Comparison of ENCODE assay signal across 12 cellular contexts in genomic region chr5:171953860-171954701, GRCh38. TPM values are rescaled to one million over a fixed set of nuclear protein-coding genes. Genes with fewer than 3 reads are reported as not detected.
DNase-seq lines count a peak whose midpoint lies in the region; ATAC-seq and TF ChIP-seq lines count a peak whose summit lies in the region.
"Had no signal": no experiment of that assay in that cellular context is flagged by ENCODE, and none has a peak within 500 bp of the region (broad histone marks: within the 10 kb centered on the region; RNA-seq: fewer than 3 reads in every experiment).

No MANE protein-coding gene starts in this region.

- peak in 1 of 3 donors; percentile 27 for TF ChIP-seq POLR2A in body of pancreas (IDR thresholded peaks at IDR 0.05)

- DNase-seq in cardiac muscle cell (ENCODE audit: low read depth in 1 of 2, low spot score in 1 of 2) (peak; percentile 51 to 55), Right ventricle myocardium inferior (ENCODE audit: missing footprints) (no peak), body of pancreas (peak; percentile 49 to 74 (median 60)), iris pigment epithelial cell (ENCODE audit: low read depth) (peak; percentile 75), NCI-H524 treated with DMSO at 0.1 percent for 48 hours (lab: John Stamatoyannopoulos, UW) (no peak)
- DNase-seq in activated naive CD4-positive, alpha-beta T cell treated with anti-CD3 and anti-CD28 coated beads, Interleukin-2, amount 50 U/mL, for 16 hours, result no peak
- DNase-seq: activated gamma-delta T cell, naive B cell, NCI-H1048, transverse colon had no signal

- H3K36me3 ChIP-seq in cardiac muscle cell (no peaks in the 10 kb centered on the region), body of pancreas (replicated peaks in 1 of 2; ENCODE audit: insufficient read depth in 1 of 2, low read depth in 2 of 2) (no peaks in the 10 kb centered on the region)
- H3K36me3 ChIP-seq: transverse colon had no signal

- H3K27ac ChIP-seq in cardiac muscle cell, result peak overlapping the region; percentile 91
- peak overlapping the region; percentile 18 to 75 (median 72) for H3K27ac ChIP-seq in body of pancreas

- ATAC-seq in Right ventricle myocardium inferior (no peak), body of pancreas (peak; percentile 74), HG03457 (IDR thresholded peaks at IDR 0.05; ENCODE audit: unreplicated experiment) (no peak), GM21737 (IDR thresholded peaks at IDR 0.05; ENCODE audit: unreplicated experiment) (no peak)

- H3K9me3 ChIP-seq in cardiac muscle cell (ENCODE audit: low read depth) (no peaks in the 10 kb centered on the region), body of pancreas (no peaks in the 10 kb centered on the region)
- H3K9me3 ChIP-seq: transverse colon had no signal

- TF ChIP-seq CTCF in cardiac muscle cell (IDR thresholded peaks at IDR 0.05; ENCODE audit: low read depth, low read length) (no peak), body of pancreas (IDR thresholded peaks at IDR 0.05) (no peak)

- WGBS in body of pancreas, 2 donors, result 23 to 24% methylated on average over 2 of the region's 2 CpGs

- H3K27me3 ChIP-seq in cardiac muscle cell, result no peaks in the 10 kb centered on the region
- H3K27me3 ChIP-seq in body of pancreas, result no peaks in the 10 kb centered on the region
- H3K27me3 ChIP-seq: transverse colon had no signal

- H3K4me3 ChIP-seq in cardiac muscle cell, result no peak overlapping the region
- H3K4me3 ChIP-seq in body of pancreas, result no peak overlapping the region
- H3K4me3 ChIP-seq: transverse colon had no signal

- H3K4me1 ChIP-seq in cardiac muscle cell (ENCODE audit: low read depth) (peaks cover 50% of the 10 kb centered on the region), body of pancreas (peaks cover 72% of the 10 kb centered on the region)

- intact Hi-C loops in Right ventricle myocardium inferior (cut with DNase I) (no loop called here), body of pancreas (cut with DNase I) (no loop called here)

RNA-seq across cellular contexts. Expression of gene FBXW11, which starts 52.4 kb away (rescaled TPM):
- total RNA-seq in cardiac muscle cell (78.9 and 98.0 TPM in 2 replicates), Right ventricle myocardium inferior (63.0 TPM), body of pancreas (10 to 100 TPM; 29.0 to 64.6 TPM)
- 59.0 and 82.3 TPM in 2 replicates for polyA plus RNA-seq in cardiac muscle cell

Comparison
In these comparisons a context has a peak if more than half of its experiments do, and no peak if none do; other contexts are left out.
1. DNase-seq: peak in cardiac muscle cell (2 of 2), body of pancreas (4 of 4) and iris pigment epithelial cell (single experiment); none in Right ventricle myocardium inferior (single experiment), NCI-H524 treated with DMSO at 0.1 percent for 48 hours (single experiment) and activated naive CD4-positive, alpha-beta T cell treated with anti-CD3 and anti-CD28 coated beads, Interleukin-2, amount 50 U/mL, for 16 hours (single experiment).